Comparison of ENCODE assay signal across 25 cellular contexts in genomic region chr20:60252866-60253265, GRCh38.
"Had no signal": no experiment of that assay in that cellular context is flagged by ENCODE, and none has a peak within 500 bp of the region (broad histone marks: within the 10 kb centered on the region; RNA-seq: fewer than 3 reads in every experiment).

No MANE protein-coding gene starts in this region.

- H3K27me3 ChIP-seq: brain microvascular endothelial cell had no signal

- H3K27ac ChIP-seq: brain microvascular endothelial cell, coronary artery, dorsolateral prefrontal cortex had no signal

- DNase-seq: activated CD4-positive, alpha-beta memory T cell treated with anti-CD3 and anti-CD28 coated beads, Interleukin-2, amount 10 ng/mL, durations not matched to agents 7 days and 5 days; activated CD4-positive, alpha-beta T cell treated with anti-CD3 and anti-CD28 coated beads for 1 hour; activated CD4-positive, alpha-beta T cell treated with anti-CD3 and anti-CD28 coated beads for 4 hours; activated CD4-positive, alpha-beta T cell treated with anti-CD3 and anti-CD28 coated beads, Interleukin-2, amount 10 ng/mL, durations not matched to agents 7 days and 5 days; activated CD4-positive, alpha-beta T cell treated with anti-CD3 and anti-CD28 coated beads, Interleukin-2, amount 50 U/mL, for 4 hours; activated effector memory CD4-positive, alpha-beta T cell treated with Interleukin-2 at 50 U/mL for 16 hours; activated gamma-delta T cell treated with Interleukin-2 at 50 U/mL for 16 hours; activated naive CD4-positive, alpha-beta T cell treated with anti-CD3 and anti-CD28 coated beads, Interleukin-2, amount 50 U/mL, for 16 hours; activated naive CD4-positive, alpha-beta T cell treated with Interleukin-2 at 50 U/mL for 16 hours; activated T-cell treated with anti-CD3 and anti-CD28 coated beads, Interleukin-2, amount 50 U/mL, for 4 hours; amniotic stem cell; anterior cingulate cortex; brain microvascular endothelial cell; dorsolateral prefrontal cortex; effector memory CD4-positive, alpha-beta T cell; endodermal cell; foreskin fibroblast; head of caudate nucleus; T-helper 2 cell had no signal

- ATAC-seq: activated T-cell treated with anti-CD3 and anti-CD28 coated beads, Interleukin-2, amount 50 U/mL, for 4 hours; activated T-helper 17 cell treated with anti-CD3 and anti-CD28 coated beads, Interleukin-2, amount 50 U/mL, for 72 hours; esophagus mucosa had no signal

- H3K4me3 ChIP-seq: coronary artery, dorsolateral prefrontal cortex had no signal

- H3K36me3 Mint-ChIP-seq: activated naive CD8-positive, alpha-beta T cell had no signal

- H3K4me1 Mint-ChIP-seq: activated CD4-positive, alpha-beta memory T cell treated with anti-CD3 and anti-CD28 coated beads, Interleukin-2, amount 10 ng/mL, durations not matched to agents 7 days and 5 days; activated CD4-positive, alpha-beta T cell treated with anti-CD3 and anti-CD28 coated beads, Interleukin-2, amount 10 ng/mL, durations not matched to agents 7 days and 5 days; activated T-helper 17 cell treated with anti-CD3 and anti-CD28 coated beads, Interleukin-2, amount 50 U/mL, for 72 hours; central memory CD8-positive, alpha-beta T cell had no signal

- H3K27ac Mint-ChIP-seq: activated CD4-positive, alpha-beta memory T cell treated with anti-CD3 and anti-CD28 coated beads, Interleukin-2, amount 10 ng/mL, durations not matched to agents 7 days and 5 days; activated CD4-positive, alpha-beta T cell treated with anti-CD3 and anti-CD28 coated beads, Interleukin-2, amount 10 ng/mL, durations not matched to agents 7 days and 5 days; activated naive CD8-positive, alpha-beta T cell; activated T-helper 17 cell treated with anti-CD3 and anti-CD28 coated beads, Interleukin-2, amount 50 U/mL, for 72 hours; dendritic cell treated with granulocyte-macrophage colony-stimulating factor and Interleukin-4, amounts not matched to agents 40 ng/mL and 50 ng/mL, for 4 days; endodermal cell had no signal

- H3K9me3 Mint-ChIP-seq: activated CD4-positive, alpha-beta memory T cell treated with anti-CD3 and anti-CD28 coated beads, Interleukin-2, amount 10 ng/mL, durations not matched to agents 7 days and 5 days; activated CD4-positive, alpha-beta T cell treated with anti-CD3 and anti-CD28 coated beads, Interleukin-2, amount 10 ng/mL, durations not matched to agents 7 days and 5 days; activated T-cell treated with anti-CD3 and anti-CD28 coated beads, Interleukin-2, amount 50 U/mL, for 4 hours; activated T-helper 17 cell treated with anti-CD3 and anti-CD28 coated beads, Interleukin-2, amount 50 U/mL, for 72 hours; central memory CD8-positive, alpha-beta T cell; dendritic cell treated with granulocyte-macrophage colony-stimulating factor and Interleukin-4, amounts not matched to agents 40 ng/mL and 50 ng/mL, for 4 days; endodermal cell had no signal

- H3K4me3 Mint-ChIP-seq: activated CD4-positive, alpha-beta memory T cell treated with anti-CD3 and anti-CD28 coated beads, Interleukin-2, amount 10 ng/mL, durations not matched to agents 7 days and 5 days; activated CD4-positive, alpha-beta T cell treated with anti-CD3 and anti-CD28 coated beads, Interleukin-2, amount 10 ng/mL, durations not matched to agents 7 days and 5 days; activated naive CD8-positive, alpha-beta T cell; activated T-cell treated with anti-CD3 and anti-CD28 coated beads, Interleukin-2, amount 50 U/mL, for 4 hours; activated T-helper 17 cell treated with anti-CD3 and anti-CD28 coated beads, Interleukin-2, amount 50 U/mL, for 72 hours; central memory CD8-positive, alpha-beta T cell; dendritic cell treated with granulocyte-macrophage colony-stimulating factor and Interleukin-4, amounts not matched to agents 40 ng/mL and 50 ng/mL, for 4 days; endodermal cell had no signal

- H3K36me3 ChIP-seq: brain microvascular endothelial cell had no signal
